ENCODE assay signal across 10 cellular contexts in genomic region chr17:77145209-77145608, GRCh38. TPM values are rescaled to one million over a fixed set of nuclear protein-coding genes. Genes with fewer than 3 reads are reported as not detected.
DNase-seq lines count a peak whose midpoint lies in the region; ATAC-seq, FAIRE-seq and TF ChIP-seq lines count a peak whose summit lies in the region.
"Had no signal": no experiment of that assay in that cellular context is flagged by ENCODE, and none has a peak within 500 bp of the region (broad histone marks: within the 10 kb centered on the region; RNA-seq: fewer than 3 reads in every experiment).

No MANE protein-coding gene starts in this region.

- TF ChIP-seq CTCF in heart right ventricle (IDR thresholded peaks at IDR 0.05) (no peak), GM12878 (IDR thresholded peaks at IDR 0.05 in 2 of 3, conservative IDR thresholded peaks at IDR 0.05 in 1 of 3; ENCODE audit: control insufficient read depth in 2 of 3, extremely low read depth in 1 of 3, insufficient read depth in 1 of 3, low read depth in 3 of 3, low read length in 3 of 3) (no peak), upper lobe of right lung (IDR thresholded peaks at IDR 0.05) (no peak)

- in situ Hi-C loops in GM12878 (cut with MboI): no loop called here

- POLR2A ChIA-PET in GM12878 (lab: Charles Lee): interaction anchor here (0.8 to 2.7 kb wide), 10 partner anchors 14 to 178 kb away, joined by 3 to 21 read pairs (median 7); no protein-coding TSS in a partner anchor

- intact Hi-C loops in heart right ventricle (cut with DNase I) (loop anchor here in 8 of 10 donors (5.0 to 10.0 kb wide), 6 partner anchors 48 to 67 kb away; no protein-coding TSS in a partner anchor), cardiac septum (cut with DNase I) (loop anchor here (5.0 kb wide), 2 partner anchors 37 to 67 kb away; no protein-coding TSS in a partner anchor), GM12878 (cut with micrococcal nuclease; ENCODE audit: unreplicated experiment) (no loop called here), upper lobe of right lung (cut with DNase I) (loop anchor here (10.0 kb wide), 2 partner anchors 50 to 60 kb away; no protein-coding TSS in a partner anchor)

- WGBS in heart right ventricle, 2 donors: 72 to 76% methylated on average over 3 of the region's 3 CpGs
- WGBS in GM12878 (ENCODE audit: insufficient coverage, insufficient replicate concordance, low lambda C conversion rate, missing lambda C conversion rate): 32% methylated on average over 3 of the region's 3 CpGs

- ATAC-seq in heart right ventricle (no peak), GM12878 (no peak), upper lobe of right lung (no peak), GM19455 (IDR thresholded peaks at IDR 0.05; ENCODE audit: unreplicated experiment) (no peak), GM19452 (IDR thresholded peaks at IDR 0.05; ENCODE audit: unreplicated experiment) (no peak)

- no peak for TF ChIP-seq POLR2A in GM12878 (IDR thresholded peaks at IDR 0.05; ENCODE audit: low read depth, low read length)

- CTCF ChIA-PET in GM12878 (lab: Yijun Ruan, JAX): interaction anchor here (0.9 to 3.5 kb wide), 10 partner anchors 11 to 97 kb away, joined by 3 to 17 read pairs (median 5); no protein-coding TSS in a partner anchor

- peaks cover 4% of the 10 kb centered on the region; the same call in 1 of the 2 replicates for H4K20me1 ChIP-seq in GM12878 (ENCODE audit: control insufficient read depth, insufficient read depth)

- no peak for TF ChIP-seq RAD21 in GM12878 (IDR thresholded peaks at IDR 0.05; ENCODE audit: insufficient read depth, low read depth, low read length)

- peak; percentile 68 for FAIRE-seq in GM12878 (lab: Jason Lieb, UNC)

- H2AFZ ChIP-seq in GM12878 (ENCODE audit: control insufficient read depth, low read depth, low read length): no peak overlapping the region

- no peak for TF ChIP-seq EP300 in GM12878 (IDR thresholded peaks at IDR 0.05; ENCODE audit: borderline replicate concordance in 1 of 2, control insufficient read depth in 1 of 2, low read depth in 2 of 2, low read length in 2 of 2)

- peak overlapping the region; percentile 100 for H3K4me2 ChIP-seq in GM12878 (ENCODE audit: control insufficient read depth, insufficient read depth)

- SMC1A ChIA-PET in GM12878 (lab: Charles Lee; ENCODE audit: uncharacterized antibody, unreplicated experiment): interaction anchor here (0.8 to 3.6 kb wide), 23 partner anchors 10 to 99 kb away, joined by 3 to 29 read pairs (median 4); no protein-coding TSS in a partner anchor

- peaks cover 85% of the 10 kb centered on the region for H3K79me2 ChIP-seq in GM12878 (ENCODE audit: control insufficient read depth, insufficient read depth, low read length)

- DNase-seq in heart right ventricle (no peak), cardiac septum (ENCODE audit: low spot score) (no peak), GM12878 (ENCODE audit: low read depth, low spot score) (peak; percentile 40), upper lobe of right lung (no peak), COLO668 (lab: John Stamatoyannopoulos, UW; ENCODE audit: unreplicated experiment) (no peak)
- DNase-seq: activated T-cell treated with anti-CD3 and anti-CD28 coated beads, Interleukin-2, amount 50 U/mL, for 48 hours had no signal

- H3K9ac ChIP-seq in GM12878 (ENCODE audit: control insufficient read depth, insufficient read depth, low read length): peak overlapping the region; percentile 86

- H3K27ac ChIP-seq in heart right ventricle (peak overlapping the region; percentile 69 to 96 (median 92)), GM12878 (ENCODE audit: control insufficient read depth, insufficient read depth) (peak overlapping the region; percentile 97), muscle layer of duodenum (ENCODE audit: low read length) (peak overlapping the region; percentile 81), upper lobe of right lung (peak overlapping the region; percentile 77)
- H3K27ac ChIP-seq: C4-2B had no signal

- H3K4me1 ChIP-seq in heart right ventricle (peaks cover 11 to 86% (median 47%) of the 10 kb centered on the region in 9 donors), GM12878 (ENCODE audit: control insufficient read depth, insufficient read depth, low read length) (peaks cover 43% of the 10 kb centered on the region), muscle layer of duodenum (ENCODE audit: control insufficient read depth in 1 of 2, insufficient read depth in 2 of 2, low read length in 2 of 2) (peaks cover 7 to 30% of the 10 kb centered on the region in 2 donors), upper lobe of right lung (peaks cover 59% of the 10 kb centered on the region)

- no peaks in the 10 kb centered on the region for H3K9me3 ChIP-seq in heart right ventricle
- H3K9me3 ChIP-seq in GM12878 (replicated peaks; ENCODE audit: control insufficient read depth, insufficient read depth, low read length): no peaks in the 10 kb centered on the region
- H3K9me3 ChIP-seq in muscle layer of duodenum (ENCODE audit: control insufficient read depth in 1 of 2, low read length in 2 of 2): no peaks in the 10 kb centered on the region
- no peaks in the 10 kb centered on the region for H3K9me3 ChIP-seq in upper lobe of right lung

- H3K4me3 ChIP-seq in heart right ventricle: peak overlapping the region; percentile 18 to 91 (median 74)
- H3K4me3 ChIP-seq in GM12878: peak overlapping the region; percentile 69
- peak overlapping the region in 1 of 2 donors; percentile 22 for H3K4me3 ChIP-seq in muscle layer of duodenum (ENCODE audit: low read depth in 1 of 2, low read length in 2 of 2)
- peak overlapping the region; percentile 32 for H3K4me3 ChIP-seq in upper lobe of right lung

- RAD21 ChIA-PET in GM12878 (lab: Charles Lee; ENCODE audit: unreplicated experiment): interaction anchor here (0.9 to 2.8 kb wide), 17 partner anchors 16 to 175 kb away, joined by 3 to 22 read pairs (median 6); no protein-coding TSS in a partner anchor

- H3K27me3 ChIP-seq in heart right ventricle: no peaks in the 10 kb centered on the region
- H3K27me3 ChIP-seq in GM12878 (replicated peaks in 1 of 2; ENCODE audit: control insufficient read depth in 2 of 2, insufficient read depth in 2 of 2, low read length in 1 of 2): no peaks in the 10 kb centered on the region
- no peaks in the 10 kb centered on the region for H3K27me3 ChIP-seq in muscle layer of duodenum (ENCODE audit: low read depth, low read length)
- H3K27me3 ChIP-seq in upper lobe of right lung: no peaks in the 10 kb centered on the region

- TSS peak; percentile 85 for BruUV-seq in GM12878 (replicated peaks; lab: Mats Ljungman, UMichigan)

- H3K36me3 ChIP-seq in heart right ventricle (peaks cover 0 to 81% (median 14%) of the 10 kb centered on the region in 9 donors), GM12878 (ENCODE audit: control insufficient read depth in 2 of 2, insufficient read depth in 2 of 2, low read length in 1 of 2) (peaks cover 8 to 18% of the 10 kb centered on the region in 2 experiments), muscle layer of duodenum (ENCODE audit: control insufficient read depth in 1 of 2, insufficient read depth in 2 of 2, low read length in 2 of 2) (peaks cover 8 to 27% of the 10 kb centered on the region in 2 donors), upper lobe of right lung (peaks cover 47% of the 10 kb centered on the region)

TF ChIP-seq in GM12878, 131 proteins besides CTCF, POLR2A, EP300 and RAD21 (continues in another document):
- TF ChIP-seq BHLHE40 (IDR thresholded peaks at IDR 0.05; ENCODE audit: borderline replicate concordance in 1 of 2, low read depth in 2 of 2, low read length in 1 of 2) (peak; percentile 60 to 79; a peak in 3 of 4 replicates), RAD51 (IDR thresholded peaks at IDR 0.05) (peak; percentile 90), ZNF207 (IDR thresholded peaks at IDR 0.05; ENCODE audit: borderline replicate concordance) (no peak), BACH1 (IDR thresholded peaks at IDR 0.05; ENCODE audit: borderline replicate concordance) (no peak), NBN (IDR thresholded peaks at IDR 0.05) (0 out of 2 replicates have a peak, but pooled peaks have one; percentile 7)

RNA-seq across cellular contexts. Expression of gene SEC14L1, which starts 4.4 kb away (rescaled TPM):
- total RNA-seq in heart right ventricle (10 to 100 TPM; 38.7 to 88.8 (median 55.3) TPM), cardiac septum (44.2 TPM), GM12878 (2014; rRNA removed) (28.2 and 32.4 TPM in 2 replicates), GM12878 (2014; rRNA removed; fragmentation: Illumina TruSeq; extraction: Trizol) (18.2 and 19.0 TPM in 2 replicates), GM12878 (2021) (58.1 and 66.1 TPM in 2 replicates), upper lobe of right lung (144 TPM)
- polyA plus RNA-seq in heart right ventricle (10 to 100 TPM; 36.1 to 42.3 TPM), GM12878 (2011; rRNA removed) (28.8 and 33.3 TPM in 2 replicates), GM12878 (2014; fragmentation: Illumina TruSeq; extraction: Trizol) (35.8 and 41.5 TPM in 2 replicates), GM12878 (2014; fragmentation: Nextera tagmentation; extraction: Ambion mirVana) (10 to 100 TPM in 1 of 2 experiments, 1 to 10 TPM in 1; 6.3 to 10.2 TPM), GM12878 (2014; rRNA removed) (32.5 and 34.6 TPM in 2 replicates), GM12878 (2016; fragmentation: Nextera tagmentation; extraction: Ambion mirVana) (10 to 100 TPM; 48.5 to 52.3 TPM)
- total RNA-seq in GM12878 (2013; cell fraction: nucleolus; rRNA removed): 161 and 179 TPM in 2 replicates
- 26.5 TPM for polyA plus RNA-seq in GM12878 (2011; ENCODE audit: low read depth)
- 26.4 and 30.9 TPM in 2 replicates for polyA plus RNA-seq in GM12878 (2011; cell fraction: cytosol; rRNA removed)
- polyA plus RNA-seq in GM12878 (2011; cell fraction: nucleus; rRNA removed): 38.5 and 42.8 TPM in 2 replicates
- 46.1 and 55.7 TPM in 2 replicates for polyA plus RNA-seq in GM12878 (2012)
- 26.8 and 36.9 TPM in 2 replicates for polyA minus RNA-seq in GM12878 (2011; rRNA and poly(A)+ RNA removed)
- polyA minus RNA-seq in GM12878 (2011; cell fraction: cytosol; rRNA and poly(A)+ RNA removed): 18.6 and 19.0 TPM in 2 replicates
- polyA minus RNA-seq in GM12878 (2011; cell fraction: nucleus; rRNA and poly(A)+ RNA removed): 17.2 and 32.2 TPM in 2 replicates
